ENCODE assay signal across 18 cellular contexts in the genomic region with DNA sequence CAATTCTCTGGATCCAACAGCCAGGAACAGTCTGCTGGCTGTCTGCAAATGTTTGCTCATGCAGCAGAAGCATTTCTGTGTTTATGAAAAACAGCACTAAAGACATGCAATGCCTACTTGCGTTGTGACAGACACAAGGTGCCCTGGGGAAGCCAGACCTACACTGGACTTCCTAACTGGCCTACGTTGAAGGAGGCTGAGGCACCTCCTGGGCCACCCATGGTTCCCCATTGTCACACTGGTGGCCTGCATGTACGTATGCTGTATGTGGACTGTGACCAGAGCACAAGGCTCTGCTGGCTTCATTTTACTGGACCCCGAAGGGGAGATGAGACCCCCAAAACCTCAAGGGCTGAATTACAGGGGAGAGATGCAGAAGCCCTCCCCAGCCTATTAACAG. TPM values are rescaled to one million over a fixed set of nuclear protein-coding genes. Genes with fewer than 3 reads are reported as not detected.
A peak's percentile ranks its signal among the peaks of the same experiment; 100 is the strongest.
DNase-seq lines count a peak whose midpoint lies in the region; ATAC-seq lines count a peak whose summit lies in the region.
"Had no signal": no experiment of that assay in that cellular context is flagged by ENCODE, and none has a peak within 500 bp of the region (broad histone marks: within the 10 kb centered on the region; RNA-seq: fewer than 3 reads in every experiment).

No MANE protein-coding gene starts in this region.

- H2AFZ ChIP-seq in neuronal stem cell (ENCODE audit: low read length), result no peak overlapping the region

- H2BK12ac ChIP-seq in neuronal stem cell (ENCODE audit: low read length), result no peak overlapping the region

- no peak overlapping the region for H2BK15ac ChIP-seq in neuronal stem cell (ENCODE audit: low read length)

- H2BK120ac ChIP-seq in neuronal stem cell (ENCODE audit: low read depth, low read length), result no peak overlapping the region

- H2BK5ac ChIP-seq in neuronal stem cell (ENCODE audit: low read length), result no peak overlapping the region

- no peak overlapping the region for H3K4me2 ChIP-seq in neuronal stem cell (ENCODE audit: insufficient read depth, low read length, poor library complexity, severe bottlenecking)

- H3K27me3 Mint-ChIP-seq in CD4-positive, CD25-positive, alpha-beta regulatory T cell, result no peaks in the 10 kb centered on the region
- H3K27me3 Mint-ChIP-seq in T-helper 17 cell, result no peaks in the 10 kb centered on the region
- H3K27me3 Mint-ChIP-seq: B cell; CD4-positive, alpha-beta T cell; IgD-negative memory B cell had no signal

- H3K36me3 Mint-ChIP-seq in CD4-positive, CD25-positive, alpha-beta regulatory T cell, result peaks cover 37% of the 10 kb centered on the region
- peaks cover 3% of the 10 kb centered on the region for H3K36me3 Mint-ChIP-seq in T-helper 17 cell (ENCODE audit: low read depth)
- peaks cover 0 to 6% of the 10 kb centered on the region in 2 donors for H3K36me3 Mint-ChIP-seq in activated naive CD4-positive, alpha-beta T cell treated with anti-CD3 and anti-CD28 coated beads, Interleukin-2, amount 50 U/mL, for 72 hours
- H3K36me3 Mint-ChIP-seq: IgD-negative memory B cell had no signal

- DNase-seq in CD4-positive, CD25-positive, alpha-beta regulatory T cell, result no peak
- no peak for DNase-seq in T-helper 17 cell
- peak; percentile 0 for DNase-seq in epidermal melanocyte (ENCODE audit: insufficient read length, low spot score)
- DNase-seq in substantia nigra (lab: John Stamatoyannopoulos, UW), result no peak
- no peak for DNase-seq in activated naive CD4-positive, alpha-beta T cell treated with anti-CD3 and anti-CD28 coated beads, Interleukin-2, amount 50 U/mL, for 72 hours (ENCODE audit: low spot score in 2 of 2)
- no peak for DNase-seq in neuronal stem cell (ENCODE audit: low spot score)
- no peak for DNase-seq in DMS 273 treated with DMSO at 0.1 percent for 48 hours (lab: John Stamatoyannopoulos, UW)
- DNase-seq: CD4-positive, alpha-beta T cell; EL; Karpas-422; NCI-H1436 treated with DMSO at 0.1 percent for 48 hours; NCI-H2029; NCI-H345; NCI-H524 treated with DMSO at 0.1 percent for 48 hours; SIG-M5 had no signal

- H3K4me1 Mint-ChIP-seq in CD4-positive, CD25-positive, alpha-beta regulatory T cell, result no peaks in the 10 kb centered on the region
- H3K4me1 Mint-ChIP-seq in T-helper 17 cell, result peaks cover 3% of the 10 kb centered on the region
- H3K4me1 Mint-ChIP-seq: B cell, IgD-negative memory B cell had no signal

- no peak overlapping the region for H4K91ac ChIP-seq in neuronal stem cell (ENCODE audit: low read depth, low read length, poor library complexity)

- H3K27me3 ChIP-seq in CD4-positive, CD25-positive, alpha-beta regulatory T cell (ENCODE audit: control insufficient read depth, insufficient read depth, low read length), result no peaks in the 10 kb centered on the region
- H3K27me3 ChIP-seq in neuronal stem cell (ENCODE audit: control insufficient read depth in 3 of 3, insufficient read depth in 3 of 3, low read depth in 1 of 3, low read length in 3 of 3), result no peaks in the 10 kb centered on the region

- peak overlapping the region in 2 of 3 donors; percentile 23 to 32 for H3K27ac Mint-ChIP-seq in CD4-positive, CD25-positive, alpha-beta regulatory T cell
- peak overlapping the region; percentile 32 for H3K27ac Mint-ChIP-seq in T-helper 17 cell
- no peak overlapping the region for H3K27ac Mint-ChIP-seq in activated naive CD4-positive, alpha-beta T cell treated with anti-CD3 and anti-CD28 coated beads, Interleukin-2, amount 50 U/mL, for 72 hours
- H3K27ac Mint-ChIP-seq: B cell; CD4-positive, alpha-beta T cell had no signal

- H3K23ac ChIP-seq in neuronal stem cell (ENCODE audit: low read depth, low read length, poor library complexity), result no peak overlapping the region

- H3K9me3 Mint-ChIP-seq in CD4-positive, CD25-positive, alpha-beta regulatory T cell, result no peaks in the 10 kb centered on the region
- H3K9me3 Mint-ChIP-seq in activated naive CD4-positive, alpha-beta T cell treated with anti-CD3 and anti-CD28 coated beads, Interleukin-2, amount 50 U/mL, for 72 hours, result no peaks in the 10 kb centered on the region
- H3K9me3 Mint-ChIP-seq: CD4-positive, alpha-beta T cell; IgD-negative memory B cell had no signal

- H2AK5ac ChIP-seq in neuronal stem cell (ENCODE audit: low read depth, low read length), result no peak overlapping the region

- no peaks in the 10 kb centered on the region for H3K9me3 ChIP-seq in CD4-positive, CD25-positive, alpha-beta regulatory T cell (ENCODE audit: control insufficient read depth in 2 of 2, low read length in 2 of 2)
- H3K9me3 ChIP-seq in T-helper 17 cell (ENCODE audit: control insufficient read depth, low read length, poor library complexity, severe bottlenecking) (no peaks in the 10 kb centered on the region), neuronal stem cell (replicated peaks in 1 of 2; ENCODE audit: control insufficient read depth in 2 of 2, insufficient read depth in 1 of 2, low read depth in 1 of 2, low read length in 2 of 2) (no peaks in the 10 kb centered on the region)

- ATAC-seq in CD4-positive, CD25-positive, alpha-beta regulatory T cell (ENCODE audit: low read depth in 2 of 2), result no peak
- ATAC-seq in T-helper 17 cell, result no peak
- ATAC-seq in activated naive CD4-positive, alpha-beta T cell treated with anti-CD3 and anti-CD28 coated beads, Interleukin-2, amount 50 U/mL, for 72 hours, result no peak
- ATAC-seq: GM12878 had no signal

- H3K4me1 ChIP-seq in CD4-positive, CD25-positive, alpha-beta regulatory T cell (ENCODE audit: control insufficient read depth, insufficient read depth, low read length, poor library complexity, severe bottlenecking), result no peaks in the 10 kb centered on the region
- no peaks in the 10 kb centered on the region for H3K4me1 ChIP-seq in neuronal stem cell (ENCODE audit: control insufficient read depth in 2 of 2, insufficient read depth in 1 of 2, low read depth in 1 of 2, low read length in 2 of 2)

- H3K14ac ChIP-seq in neuronal stem cell (ENCODE audit: low read length), result no peak overlapping the region

- H3K36me3 ChIP-seq in CD4-positive, CD25-positive, alpha-beta regulatory T cell (ENCODE audit: control insufficient read depth, insufficient read depth, low read length), result peaks cover 90% of the 10 kb centered on the region
- H3K36me3 ChIP-seq in neuronal stem cell (replicated peaks in 1 of 2; ENCODE audit: control insufficient read depth in 2 of 2, insufficient read depth in 2 of 2, low read length in 2 of 2), result peaks cover 68 to 98% of the 10 kb centered on the region in 2 donors

- no peak overlapping the region for H3K18ac ChIP-seq in neuronal stem cell (ENCODE audit: low read length)

- no peak overlapping the region for H3K4me3 ChIP-seq in CD4-positive, CD25-positive, alpha-beta regulatory T cell (ENCODE audit: low read depth, low read length)
- no peak overlapping the region for H3K4me3 ChIP-seq in neuronal stem cell (ENCODE audit: low read length in 2 of 2)
- H3K4me3 ChIP-seq: GM12878 had no signal

- H3K4ac ChIP-seq in neuronal stem cell (ENCODE audit: low read length), result no peak overlapping the region

- H3K9ac ChIP-seq in neuronal stem cell (ENCODE audit: low read depth, low read length, poor library complexity), result no peak overlapping the region

- H3K4me3 Mint-ChIP-seq in CD4-positive, CD25-positive, alpha-beta regulatory T cell, result no peak overlapping the region
- H3K4me3 Mint-ChIP-seq in T-helper 17 cell, result no peak overlapping the region
- H3K4me3 Mint-ChIP-seq: B cell; CD4-positive, alpha-beta T cell; IgD-negative memory B cell had no signal

- H3K27ac ChIP-seq in CD4-positive, CD25-positive, alpha-beta regulatory T cell (ENCODE audit: insufficient read depth, low read length, poor library complexity, severe bottlenecking), result no peak overlapping the region
- H3K27ac ChIP-seq in substantia nigra (ENCODE audit: low read depth, low read length, poor library complexity, severe bottlenecking), result peak overlapping the region; percentile 1
- no peak overlapping the region for H3K27ac ChIP-seq in neuronal stem cell (replicated peaks; ENCODE audit: low read length)

- H4K8ac ChIP-seq in neuronal stem cell (ENCODE audit: low read depth, low read length), result no peak overlapping the region

- H3K79me1 ChIP-seq in neuronal stem cell (ENCODE audit: low read depth, low read length), result peaks cover 2% of the 10 kb centered on the region

- WGBS in neuronal stem cell (ENCODE audit: extremely low coverage in 2 of 2, insufficient read length in 2 of 2, insufficient replicate concordance in 1 of 2), 2 donors, result no CpG with 5 or more reads among the region's 4 CpGs

RNA-seq across cellular contexts. Expression of gene PSAP, which starts 27.7 kb away (rescaled TPM):
- 186 TPM for total RNA-seq in CD4-positive, CD25-positive, alpha-beta regulatory T cell
- 100 to 1,000 TPM; 523 to 560 (median 532) TPM for polyA plus RNA-seq in CD4-positive, CD25-positive, alpha-beta regulatory T cell
- 100 to 1,000 TPM; 225 to 235 TPM for total RNA-seq in T-helper 17 cell
- 100 to 1,000 TPM; 128 to 165 TPM for total RNA-seq in activated naive CD4-positive, alpha-beta T cell treated with anti-CD3 and anti-CD28 coated beads, Interleukin-2, amount 50 U/mL, for 72 hours
- 264 TPM for polyA plus RNA-seq in neuronal stem cell (2013, experiment 1 of 2)
- polyA plus RNA-seq in neuronal stem cell (2013, experiment 2 of 2), result 263 TPM

RNA-seq across cellular contexts. Expression of gene VSIR, which starts 50.0 kb away (rescaled TPM):
- 167 TPM for total RNA-seq in CD4-positive, CD25-positive, alpha-beta regulatory T cell
- 100 to 1,000 TPM; 226 to 339 (median 294) TPM for polyA plus RNA-seq in CD4-positive, CD25-positive, alpha-beta regulatory T cell
- 100 to 1,000 TPM; 119 to 124 TPM for total RNA-seq in T-helper 17 cell
- total RNA-seq in activated naive CD4-positive, alpha-beta T cell treated with anti-CD3 and anti-CD28 coated beads, Interleukin-2, amount 50 U/mL, for 72 hours, result 100 to 1,000 TPM in 1 of 2 donors, 10 to 100 TPM in 1; 54.5 to 126 TPM
- 0.29 TPM for polyA plus RNA-seq in neuronal stem cell (2013, experiment 1 of 2)
- polyA plus RNA-seq in neuronal stem cell (2013, experiment 2 of 2), result 0.48 TPM

Comparison
In these comparisons a context has a peak if more than half of its experiments do, and no peak if none do; other contexts are left out.
1. H3K27ac Mint-ChIP-seq: peak in CD4-positive, CD25-positive, alpha-beta regulatory T cell (2 of 3) and T-helper 17 cell (single experiment); none in activated naive CD4-positive, alpha-beta T cell treated with anti-CD3 and anti-CD28 coated beads, Interleukin-2, amount 50 U/mL, for 72 hours (0 of 2).